Comparison of ENCODE assay signal across 20 cellular contexts in genomic region chr2:155456222-155456621, GRCh38.
DNase-seq lines count a peak whose midpoint lies in the region; ATAC-seq and TF ChIP-seq lines count a peak whose summit lies in the region.
"Had no signal": no experiment of that assay in that cellular context is flagged by ENCODE, and none has a peak within 500 bp of the region (broad histone marks: within the 10 kb centered on the region; RNA-seq: fewer than 3 reads in every experiment).

No MANE protein-coding gene starts in this region.

- H3K9me3 ChIP-seq in suprapubic skin = no peaks in the 10 kb centered on the region
- H3K9me3 ChIP-seq: A549, BE2C, MG63, SK-N-SH had no signal

- H3K27ac ChIP-seq in suprapubic skin = no peak overlapping the region
- H3K27ac ChIP-seq: A549, GM23248, RWPE1 had no signal

- H3K36me3 ChIP-seq in suprapubic skin = no peaks in the 10 kb centered on the region
- H3K36me3 ChIP-seq: BE2C, MG63 had no signal

- H3K4me3 ChIP-seq in suprapubic skin = no peak overlapping the region
- H3K4me3 ChIP-seq: A549, GM23248, MG63 had no signal

- no peaks in the 10 kb centered on the region for H3K27me3 ChIP-seq in suprapubic skin
- H3K27me3 ChIP-seq: BE2C, MG63 had no signal

- no peak for TF ChIP-seq POLR2A in suprapubic skin (IDR thresholded peaks at IDR 0.05)

- TF ChIP-seq CTCF in suprapubic skin (IDR thresholded peaks at IDR 0.05) = no peak

- ATAC-seq in GM19324 (IDR thresholded peaks at IDR 0.05; ENCODE audit: low FRiP score, unreplicated experiment) (peak; percentile 56), HG02798 (IDR thresholded peaks at IDR 0.05; ENCODE audit: poor library complexity, unreplicated experiment) (no peak)
- ATAC-seq: A549 had no signal

- peak; percentile 52 for DNase-seq in HT1080 (ENCODE audit: low read depth)
- DNase-seq in astrocyte of the hippocampus (ENCODE audit: low read depth, low spot score) = peak; percentile 15
- peak; percentile 20 for DNase-seq in superior temporal gyrus (ENCODE audit: extremely low spot score)
- DNase-seq in activated CD8-positive, alpha-beta memory T cell treated with anti-CD3 and anti-CD28 coated beads for 24 hours = no peak
- DNase-seq in suprapubic skin (ENCODE audit: low spot score in 2 of 2) = no peak
- DNase-seq: BE2C; GM23248; Karpas-422; MG63; NCI-H1417; NCI-H1694 treated with DMSO at 0.1 percent for 48 hours; NCI-H510A; NCI-H748 treated with DMSO at 0.1 percent for 48 hours; NK-92 treated with Interleukin-12 subunit alpha and Interleukin-12 subunit beta, amount 100 ng/mL, for 24 hours; SHP77 treated with DMSO at 0.1 percent for 48 hours; SK-N-SH had no signal

- 50% methylated on average over 1 of the region's 1 CpG for WGBS in suprapubic skin

- no peak for TF ChIP-seq EP300 in suprapubic skin (IDR thresholded peaks at IDR 0.05)

- no peaks in the 10 kb centered on the region for H3K4me1 ChIP-seq in suprapubic skin
- H3K4me1 ChIP-seq: A549, BE2C had no signal

Comparison
In these comparisons a context has a peak if more than half of its experiments do, and no peak if none do; other contexts are left out.
1. DNase-seq: peak in HT1080 (single experiment), astrocyte of the hippocampus (single experiment) and superior temporal gyrus (single experiment); none in activated CD8-positive, alpha-beta memory T cell treated with anti-CD3 and anti-CD28 coated beads for 24 hours (single experiment) and suprapubic skin (0 of 2).